13 cellular contexts compared by ENCODE assay signal in the genomic region with DNA sequence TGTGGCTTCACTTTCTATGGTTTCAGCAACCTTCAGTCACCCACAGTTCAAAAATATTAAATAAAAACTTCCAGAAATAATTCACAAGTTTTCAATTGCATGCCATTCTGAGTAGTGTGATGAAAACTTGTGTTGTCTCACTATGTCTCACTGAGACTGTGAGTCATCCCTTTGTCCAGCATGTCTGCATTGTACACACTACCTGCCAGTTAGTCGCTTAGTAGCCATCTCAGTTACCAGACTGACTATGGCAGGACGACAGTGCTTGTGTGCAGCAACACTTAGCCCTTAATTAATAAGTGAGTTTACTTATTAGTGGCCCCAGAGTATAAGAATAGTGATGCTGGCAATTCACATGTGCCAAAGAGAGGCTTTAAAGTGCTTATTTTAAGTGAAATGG. TPM values are rescaled to one million over a fixed set of nuclear protein-coding genes. Genes with fewer than 3 reads are reported as not detected.
DNase-seq lines count a peak whose midpoint lies in the region; ATAC-seq and TF ChIP-seq lines count a peak whose summit lies in the region.
"Had no signal": no experiment of that assay in that cellular context is flagged by ENCODE, and none has a peak within 500 bp of the region (broad histone marks: within the 10 kb centered on the region; RNA-seq: fewer than 3 reads in every experiment).

No MANE protein-coding gene starts in this region.

- H3K4me3 Mint-ChIP-seq in naive thymus-derived CD4-positive, alpha-beta T cell: no peak overlapping the region
- no peak overlapping the region for H3K4me3 Mint-ChIP-seq in activated T-helper 2 cell treated with anti-CD3 and anti-CD28 coated beads, Interferon-gamma antibody, Interleukin-2, Interleukin-4, amounts not matched to agents 10 μg/mL and 5 μg/mL and 100 μg/mL, durations not matched to agents 14 hours and 24 hours and 36 hours (ENCODE audit: low read depth)
- H3K4me3 Mint-ChIP-seq: T-helper 2 cell treated with Interferon-gamma antibody and Interleukin-4, amounts not matched to agents 5 μg/mL and 100 μg/mL, for 36 hours had no signal

- CTCF ChIA-PET in naive thymus-derived CD4-positive, alpha-beta T cell (lab: Charles Lee): no interaction called here

- H2AFZ ChIP-seq in ACC112 (ENCODE audit: low read length, unreplicated experiment): no peak overlapping the region

- DNase-seq in HCEC 1CT: peak; percentile 80
- peak; percentile 72 for DNase-seq in adipocyte (ENCODE audit: low read depth)
- DNase-seq in iris pigment epithelial cell (ENCODE audit: low read depth): peak; percentile 93
- DNase-seq in naive thymus-derived CD4-positive, alpha-beta T cell: no peak
- no peak for DNase-seq in activated CD4-positive, alpha-beta T cell treated with anti-CD3 and anti-CD28 coated beads, Interleukin-2, amount 50 U/mL, for 48 hours
- DNase-seq in activated T-helper 2 cell treated with anti-CD3 and anti-CD28 coated beads, Interferon-gamma antibody, Interleukin-2, Interleukin-4, amounts not matched to agents 10 μg/mL and 5 μg/mL and 100 μg/mL, durations not matched to agents 14 hours and 24 hours and 36 hours (ENCODE audit: low spot score): no peak
- no peak for DNase-seq in GM10266 (ENCODE audit: extremely low spot score)
- DNase-seq: activated T-cell treated with anti-CD3 and anti-CD28 coated beads for 4 hours, NCI-H524 treated with DMSO at 0.1 percent for 48 hours, upper lobe of right lung had no signal

- H3K9me3 Mint-ChIP-seq in naive thymus-derived CD4-positive, alpha-beta T cell: no peaks in the 10 kb centered on the region
- no peaks in the 10 kb centered on the region for H3K9me3 Mint-ChIP-seq in activated T-helper 2 cell treated with anti-CD3 and anti-CD28 coated beads, Interferon-gamma antibody, Interleukin-2, Interleukin-4, amounts not matched to agents 10 μg/mL and 5 μg/mL and 100 μg/mL, durations not matched to agents 14 hours and 24 hours and 36 hours
- H3K9me3 Mint-ChIP-seq: T-helper 2 cell treated with Interferon-gamma antibody and Interleukin-4, amounts not matched to agents 5 μg/mL and 100 μg/mL, for 36 hours had no signal

- H3K4me1 Mint-ChIP-seq in naive thymus-derived CD4-positive, alpha-beta T cell: peaks cover 2 to 24% (median 10%) of the 10 kb centered on the region in 7 donors
- no peaks in the 10 kb centered on the region for H3K4me1 Mint-ChIP-seq in activated T-helper 2 cell treated with anti-CD3 and anti-CD28 coated beads, Interferon-gamma antibody, Interleukin-2, Interleukin-4, amounts not matched to agents 10 μg/mL and 5 μg/mL and 100 μg/mL, durations not matched to agents 14 hours and 24 hours and 36 hours (ENCODE audit: low read depth)

- no peak for TF ChIP-seq CTCF in GM10266 (IDR thresholded peaks at IDR 0.05; ENCODE audit: control insufficient read depth, insufficient read depth, low read depth, missing control alignments)

- H3K27me3 Mint-ChIP-seq in naive thymus-derived CD4-positive, alpha-beta T cell: no peaks in the 10 kb centered on the region
- H3K27me3 Mint-ChIP-seq in activated T-helper 2 cell treated with anti-CD3 and anti-CD28 coated beads, Interferon-gamma antibody, Interleukin-2, Interleukin-4, amounts not matched to agents 10 μg/mL and 5 μg/mL and 100 μg/mL, durations not matched to agents 14 hours and 24 hours and 36 hours (ENCODE audit: low read depth): no peaks in the 10 kb centered on the region

- intact Hi-C loops in naive thymus-derived CD4-positive, alpha-beta T cell (cut with micrococcal nuclease): no loop called here
- intact Hi-C loops in activated T-helper 2 cell treated with anti-CD3 and anti-CD28 coated beads, Interferon-gamma antibody, Interleukin-2, Interleukin-4, amounts not matched to agents 10 μg/mL and 5 μg/mL and 100 μg/mL, durations not matched to agents 14 hours and 24 hours and 36 hours (cut with micrococcal nuclease): no loop called here

- no peaks in the 10 kb centered on the region for H3K79me2 ChIP-seq in ACC112 (ENCODE audit: control insufficient read depth, insufficient read depth, low read length, unreplicated experiment)

- H3K4me1 ChIP-seq in ACC112 (ENCODE audit: control insufficient read depth, insufficient read depth, low read length, unreplicated experiment) (peaks cover 8% of the 10 kb centered on the region), adipocyte (ENCODE audit: control insufficient read depth, insufficient read depth, low read length) (peaks cover 6% of the 10 kb centered on the region)
- H3K4me1 ChIP-seq in naive thymus-derived CD4-positive, alpha-beta T cell (ENCODE audit: control insufficient read depth in 2 of 2, insufficient read depth in 2 of 2, low read length in 2 of 2): no peaks in the 10 kb centered on the region
- H3K4me1 ChIP-seq: upper lobe of right lung had no signal

- H3K27ac Mint-ChIP-seq in naive thymus-derived CD4-positive, alpha-beta T cell: no peak overlapping the region
- H3K27ac Mint-ChIP-seq in activated T-helper 2 cell treated with anti-CD3 and anti-CD28 coated beads, Interferon-gamma antibody, Interleukin-2, Interleukin-4, amounts not matched to agents 10 μg/mL and 5 μg/mL and 100 μg/mL, durations not matched to agents 14 hours and 24 hours and 36 hours: no peak overlapping the region
- H3K27ac Mint-ChIP-seq: T-helper 2 cell treated with Interferon-gamma antibody and Interleukin-4, amounts not matched to agents 5 μg/mL and 100 μg/mL, for 36 hours had no signal

- H3K27ac ChIP-seq in ACC112 (ENCODE audit: low read depth, low read length): peak overlapping the region; percentile 9; the same call in 1 of the 2 replicates
- H3K27ac ChIP-seq in naive thymus-derived CD4-positive, alpha-beta T cell (ENCODE audit: low read depth, low read length): no peak overlapping the region
- H3K27ac ChIP-seq: C4-2B, upper lobe of right lung had no signal

- no peaks in the 10 kb centered on the region for H3K9me3 ChIP-seq in adipocyte (ENCODE audit: control insufficient read depth, low read length)
- no peaks in the 10 kb centered on the region for H3K9me3 ChIP-seq in naive thymus-derived CD4-positive, alpha-beta T cell (ENCODE audit: control insufficient read depth in 2 of 3, low read length in 3 of 3)
- H3K9me3 ChIP-seq: upper lobe of right lung had no signal

- POLR2A ChIA-PET in naive thymus-derived CD4-positive, alpha-beta T cell (lab: Charles Lee): no interaction called here

- H3K9ac ChIP-seq in adipocyte (ENCODE audit: low read length): no peak overlapping the region

- H3K36me3 ChIP-seq in ACC112 (ENCODE audit: insufficient read depth, low read length) (peaks cover 11% of the 10 kb centered on the region; the same call in 1 of the 2 replicates), adipocyte (ENCODE audit: control insufficient read depth, insufficient read depth, low read length, severe bottlenecking) (peaks cover 29% of the 10 kb centered on the region)
- H3K36me3 ChIP-seq in naive thymus-derived CD4-positive, alpha-beta T cell (ENCODE audit: control insufficient read depth in 2 of 3, insufficient read depth in 3 of 3, low read length in 3 of 3): peaks cover 0 to 35% (median 18%) of the 10 kb centered on the region in 3 experiments

- no peak overlapping the region for H3K4me3 ChIP-seq in ACC112 (ENCODE audit: low read depth, low read length)
- no peak overlapping the region for H3K4me3 ChIP-seq in adipocyte (ENCODE audit: low read length)
- no peak overlapping the region for H3K4me3 ChIP-seq in naive thymus-derived CD4-positive, alpha-beta T cell (ENCODE audit: low read length)
- H3K4me3 ChIP-seq: upper lobe of right lung had no signal

- H3K27me3 ChIP-seq in ACC112 (ENCODE audit: insufficient read depth, low read length) (no peaks in the 10 kb centered on the region), adipocyte (replicated peaks; ENCODE audit: control insufficient read depth, insufficient read depth, low read length) (no peaks in the 10 kb centered on the region)
- H3K27me3 ChIP-seq in naive thymus-derived CD4-positive, alpha-beta T cell (ENCODE audit: control insufficient read depth in 2 of 2, insufficient read depth in 2 of 2, low read length in 2 of 2): no peaks in the 10 kb centered on the region
- H3K27me3 ChIP-seq: upper lobe of right lung had no signal

- peaks cover 12 to 62% (median 43%) of the 10 kb centered on the region in 5 donors for H3K36me3 Mint-ChIP-seq in naive thymus-derived CD4-positive, alpha-beta T cell
- H3K36me3 Mint-ChIP-seq in activated T-helper 2 cell treated with anti-CD3 and anti-CD28 coated beads, Interferon-gamma antibody, Interleukin-2, Interleukin-4, amounts not matched to agents 10 μg/mL and 5 μg/mL and 100 μg/mL, durations not matched to agents 14 hours and 24 hours and 36 hours (ENCODE audit: low read depth): peaks cover 44% of the 10 kb centered on the region

- ATAC-seq in naive thymus-derived CD4-positive, alpha-beta T cell: no peak
- ATAC-seq: upper lobe of right lung had no signal

RNA-seq across cellular contexts. Expression of gene CCDC186, which starts 22.5 kb away (rescaled TPM):
- 10 to 100 TPM; 18.6 to 42.9 (median 34.5) TPM for total RNA-seq in naive thymus-derived CD4-positive, alpha-beta T cell
- 10 to 100 TPM; 20.8 to 22.0 TPM for polyA plus RNA-seq in naive thymus-derived CD4-positive, alpha-beta T cell
- 11.3 and 13.9 TPM in 2 replicates for total RNA-seq in activated T-helper 2 cell treated with anti-CD3 and anti-CD28 coated beads, Interferon-gamma antibody, Interleukin-2, Interleukin-4, amounts not matched to agents 10 μg/mL and 5 μg/mL and 100 μg/mL, durations not matched to agents 14 hours and 24 hours and 36 hours

RNA-seq across cellular contexts. Expression of gene TDRD1, which starts 27.7 kb away (rescaled TPM):
- under 1 TPM in 4 of 5 experiments, not detected in 1; 0.05 to 0.49 (median 0.22) TPM for total RNA-seq in naive thymus-derived CD4-positive, alpha-beta T cell
- polyA plus RNA-seq in naive thymus-derived CD4-positive, alpha-beta T cell: under 1 TPM; 0.15 to 0.41 TPM
- total RNA-seq in activated T-helper 2 cell treated with anti-CD3 and anti-CD28 coated beads, Interferon-gamma antibody, Interleukin-2, Interleukin-4, amounts not matched to agents 10 μg/mL and 5 μg/mL and 100 μg/mL, durations not matched to agents 14 hours and 24 hours and 36 hours: 0.11 and 0.30 TPM in 2 replicates

Comparison
In these comparisons a context has a peak if more than half of its experiments do, and no peak if none do; other contexts are left out.
1. DNase-seq: peak in HCEC 1CT (single experiment), adipocyte (single experiment) and iris pigment epithelial cell (single experiment); none in naive thymus-derived CD4-positive, alpha-beta T cell (0 of 9), activated CD4-positive, alpha-beta T cell treated with anti-CD3 and anti-CD28 coated beads, Interleukin-2, amount 50 U/mL, for 48 hours (0 of 2), activated T-helper 2 cell treated with anti-CD3 and anti-CD28 coated beads, Interferon-gamma antibody, Interleukin-2, Interleukin-4, amounts not matched to agents 10 μg/mL and 5 μg/mL and 100 μg/mL, durations not matched to agents 14 hours and 24 hours and 36 hours (single experiment) and GM10266 (single experiment).